Comparison of ENCODE assay signal across 12 cellular contexts in the genomic region with DNA sequence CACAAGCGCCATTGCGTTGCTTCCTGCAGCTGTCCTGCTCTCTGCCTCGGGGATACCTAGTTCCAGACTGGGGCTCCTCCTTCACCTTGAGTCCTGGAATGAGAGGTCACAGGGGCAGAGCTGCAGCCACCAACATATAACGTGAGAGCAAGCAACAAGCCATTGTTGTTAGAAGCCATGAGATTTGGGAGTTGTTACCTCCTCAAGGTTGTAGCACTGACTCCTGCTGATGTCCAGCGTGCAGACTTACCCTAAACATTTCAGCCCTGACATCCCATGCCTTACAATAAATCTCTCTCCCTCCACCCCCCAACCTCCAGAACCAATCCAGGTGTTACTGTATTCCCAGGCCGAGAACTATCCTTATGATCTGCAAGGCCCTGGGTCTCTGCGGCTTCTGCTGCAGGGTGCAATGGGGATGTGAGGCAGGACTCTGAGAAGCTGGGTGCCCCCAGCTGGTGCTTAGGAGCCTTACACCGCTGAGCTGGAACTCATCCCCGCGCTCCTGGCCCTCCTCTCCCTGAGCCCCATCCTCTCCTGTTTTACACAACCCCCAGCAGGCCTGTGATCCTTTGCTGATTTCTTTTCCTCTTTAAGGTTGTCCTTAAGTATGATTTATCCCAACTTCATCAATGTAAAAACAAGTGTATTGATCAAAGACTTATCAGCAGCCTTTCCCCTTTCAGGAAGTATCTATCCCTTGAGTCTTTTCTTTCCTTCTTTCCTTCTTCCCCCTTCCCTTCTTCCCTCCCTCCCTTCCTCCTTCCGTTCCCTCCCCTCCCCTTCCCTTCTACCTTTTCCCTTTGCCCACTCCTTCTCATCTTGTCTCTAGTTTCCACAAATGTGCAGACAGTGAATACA.
A peak's percentile ranks its signal among the peaks of the same experiment; 100 is the strongest.
DNase-seq lines count a peak whose midpoint lies in the region; ATAC-seq and TF ChIP-seq lines count a peak whose summit lies in the region.
"Had no signal": no experiment of that assay in that cellular context is flagged by ENCODE, and none has a peak within 500 bp of the region (broad histone marks: within the 10 kb centered on the region; RNA-seq: fewer than 3 reads in every experiment).

No MANE protein-coding gene starts in this region.

- H3K9me3 ChIP-seq in OCI-LY7 (ENCODE audit: low read length): no peaks in the 10 kb centered on the region

- ATAC-seq in HG03354 (IDR thresholded peaks at IDR 0.05; ENCODE audit: poor library complexity, severe bottlenecking, unreplicated experiment): no peak
- ATAC-seq: esophagus mucosa had no signal

- no TSS peak for BruUV-seq in OCI-LY7 (replicated peaks; lab: Mats Ljungman, UMichigan)

- no peak overlapping the region for H3K4me2 ChIP-seq in OCI-LY7 (ENCODE audit: low read length)

- no peak overlapping the region for H3K27ac ChIP-seq in OCI-LY7 (ENCODE audit: low read depth, low read length, poor library complexity, severe bottlenecking)
- H3K27ac ChIP-seq: 22Rv1 had no signal

- intact Hi-C loops in OCI-LY7 (cut with micrococcal nuclease; ENCODE audit: unreplicated experiment): loop anchor here (1.0 to 2.0 kb wide), 2 partner anchors 21 to 100 kb away; no protein-coding TSS in a partner anchor

- POLR2A ChIA-PET in OCI-LY7 (lab: Charles Lee): interaction anchor here (0.5 to 0.6 kb wide), 2 partner anchors 9 to 606 kb away, joined by 3 to 4 read pairs; no protein-coding TSS in a partner anchor

- peak; percentile 16 for DNase-seq in DMS 273 (lab: John Stamatoyannopoulos, UW; ENCODE audit: unreplicated experiment)
- no peak for DNase-seq in DMS 273 treated with DMSO at 0.1 percent for 48 hours (lab: John Stamatoyannopoulos, UW)
- peak; percentile 11 for DNase-seq in OCI-LY7 (ENCODE audit: low spot score)
- DNase-seq in fibroblast of mammary gland (ENCODE audit: low read depth): peak; percentile 44
- DNase-seq in renal cortical epithelial cell (ENCODE audit: low read depth): peak; percentile 42
- no peak for DNase-seq in NCI-H1105 (lab: John Stamatoyannopoulos, UW)
- no peak for DNase-seq in stimulated activated CD4-positive, alpha-beta T cell treated with anti-CD3 and anti-CD28 coated beads, Interleukin-12 subunit alpha, Interleukin-12 subunit beta, amount 100 ng/mL, for 4 hours
- DNase-seq: stimulated activated CD4-positive, alpha-beta T cell treated with anti-CD3 and anti-CD28 coated beads, Interleukin-1b, Interleukin-23, amount 100 ng/mL, for 48 hours; T-helper 9 cell had no signal

- H3K79me2 ChIP-seq in OCI-LY7 (ENCODE audit: insufficient read depth, low read depth, low read length): no peaks in the 10 kb centered on the region

- H2AFZ ChIP-seq in OCI-LY7 (ENCODE audit: low read length): no peak overlapping the region

- no peaks in the 10 kb centered on the region for H4K20me1 ChIP-seq in OCI-LY7 (ENCODE audit: insufficient read depth, low read length)

- CTCF ChIA-PET in OCI-LY7 (lab: Charles Lee; ENCODE audit: unreplicated experiment): interaction anchor here (0.7 to 0.8 kb wide), 2 partner anchors 98 to 99 kb away, joined by 3 to 5 read pairs; no protein-coding TSS in a partner anchor

- H3K9me2 ChIP-seq in OCI-LY7 (ENCODE audit: insufficient read depth, low read length): no peaks in the 10 kb centered on the region

- H3K4me1 ChIP-seq in OCI-LY7 (ENCODE audit: insufficient read depth, low read length, poor library complexity, severe bottlenecking): no peaks in the 10 kb centered on the region

- TF ChIP-seq CTCF in OCI-LY7 (conservative IDR thresholded peaks at IDR 0.05; ENCODE audit: low read length): peak; percentile 53
- peak; percentile 30 for TF ChIP-seq CTCF in fibroblast of mammary gland (conservative IDR thresholded peaks at IDR 0.05; ENCODE audit: control insufficient read depth, insufficient read depth, low read depth, low read length)

- no peaks in the 10 kb centered on the region for H3K36me3 ChIP-seq in OCI-LY7 (ENCODE audit: insufficient read depth, low read length)

- no peak overlapping the region for H3K4me3 ChIP-seq in OCI-LY7 (ENCODE audit: low read depth, low read length, poor library complexity, severe bottlenecking)
- H3K4me3 ChIP-seq in fibroblast of mammary gland (ENCODE audit: control insufficient read depth, low read depth, low read length): no peak overlapping the region

Comparison
In these comparisons a context has a peak if more than half of its experiments do, and no peak if none do; other contexts are left out.
1. DNase-seq: peak in DMS 273 (single experiment), OCI-LY7 (single experiment), fibroblast of mammary gland (single experiment) and renal cortical epithelial cell (single experiment); none in DMS 273 treated with DMSO at 0.1 percent for 48 hours (single experiment), NCI-H1105 (single experiment) and stimulated activated CD4-positive, alpha-beta T cell treated with anti-CD3 and anti-CD28 coated beads, Interleukin-12 subunit alpha, Interleukin-12 subunit beta, amount 100 ng/mL, for 4 hours (single experiment).